In genomic region chr2:238101891-238102841, GRCh38 we compare ENCODE assay signal across 15 cellular contexts. TPM values are rescaled to one million over a fixed set of nuclear protein-coding genes. Genes with fewer than 3 reads are reported as not detected.
DNase-seq lines count a peak whose midpoint lies in the region; ATAC-seq and TF ChIP-seq lines count a peak whose summit lies in the region.
"Had no signal": no experiment of that assay in that cellular context is flagged by ENCODE, and none has a peak within 500 bp of the region (broad histone marks: within the 10 kb centered on the region; RNA-seq: fewer than 3 reads in every experiment).

No MANE protein-coding gene starts in this region.

- H3K27me3 ChIP-seq in left ventricle myocardium inferior (ENCODE audit: low read depth) (peaks cover 7% of the 10 kb centered on the region), aorta (ENCODE audit: control insufficient read depth in 1 of 2, insufficient read depth in 2 of 2, low read length in 1 of 2) (no peaks in the 10 kb centered on the region)
- H3K27me3 ChIP-seq: SJSA1 had no signal

- no peaks in the 10 kb centered on the region for H3K9me3 ChIP-seq in left ventricle myocardium inferior (replicated peaks)
- no peaks in the 10 kb centered on the region for H3K9me3 ChIP-seq in aorta (ENCODE audit: control insufficient read depth, low read length)
- H3K9me3 ChIP-seq: SJSA1 had no signal

- peak overlapping the region; percentile 92 for H3K27ac Mint-ChIP-seq in neural crest cell (ENCODE audit: unreplicated experiment)
- H3K27ac Mint-ChIP-seq: activated CD8-positive, alpha-beta T cell treated with anti-CD3 and anti-CD28 coated beads, Interleukin-2, amount 10 ng/mL, durations not matched to agents 7 days and 5 days had no signal

- WGBS in aorta, 2 donors = 88 to 90% methylated on average over 30 of the region's 30 CpGs

- no peak for TF ChIP-seq CTCF in left ventricle myocardium inferior (IDR thresholded peaks at IDR 0.05; ENCODE audit: borderline replicate concordance)
- no peak for TF ChIP-seq CTCF in neural crest cell (conservative IDR thresholded peaks at IDR 0.05)

- no peak overlapping the region for H3K4me3 Mint-ChIP-seq in neural crest cell
- H3K4me3 Mint-ChIP-seq: activated CD8-positive, alpha-beta T cell treated with anti-CD3 and anti-CD28 coated beads, Interleukin-2, amount 10 ng/mL, durations not matched to agents 7 days and 5 days had no signal

- intact Hi-C loops in Right ventricle myocardium inferior (cut with DNase I) (no loop called here), left ventricle myocardium inferior (cut with micrococcal nuclease) (no loop called here), aorta (cut with DNase I) (no loop called here)

- no peak overlapping the region for H3K4me3 ChIP-seq in left ventricle myocardium inferior
- H3K4me3 ChIP-seq in aorta (ENCODE audit: low read length in 2 of 2) = no peak overlapping the region
- H3K4me3 ChIP-seq: SJSA1 had no signal

- H3K27ac ChIP-seq in left ventricle myocardium inferior (replicated peaks) (no peak overlapping the region), aorta (ENCODE audit: low read depth in 1 of 2, low read length in 2 of 2) (no peak overlapping the region)
- H3K27ac ChIP-seq: SJSA1 had no signal

- H3K4me1 ChIP-seq in left ventricle myocardium inferior = peaks cover 9% of the 10 kb centered on the region
- H3K4me1 ChIP-seq in aorta (ENCODE audit: control insufficient read depth in 1 of 2, insufficient read depth in 2 of 2, low read length in 2 of 2) = no peaks in the 10 kb centered on the region

- H3K36me3 ChIP-seq in left ventricle myocardium inferior = no peaks in the 10 kb centered on the region
- H3K36me3 ChIP-seq in aorta (ENCODE audit: control insufficient read depth in 1 of 2, insufficient read depth in 2 of 2, low read length in 1 of 2) = no peaks in the 10 kb centered on the region
- H3K36me3 ChIP-seq: SJSA1 had no signal

- ATAC-seq in Right ventricle myocardium inferior (no peak), aorta (ENCODE audit: low FRiP score) (no peak), GM21723 (IDR thresholded peaks at IDR 0.05; ENCODE audit: unreplicated experiment) (no peak), HG02610 (IDR thresholded peaks at IDR 0.05; ENCODE audit: unreplicated experiment) (no peak)
- ATAC-seq: activated CD8-positive, alpha-beta T cell treated with anti-CD3 and anti-CD28 coated beads, Interleukin-2, amount 10 ng/mL, durations not matched to agents 7 days and 5 days had no signal

- H3K4me1 Mint-ChIP-seq in neural crest cell = peaks cover 9% of the 10 kb centered on the region

- no peaks in the 10 kb centered on the region for H3K36me3 Mint-ChIP-seq in neural crest cell (ENCODE audit: low read depth)

- no peaks in the 10 kb centered on the region for H3K27me3 Mint-ChIP-seq in neural crest cell (ENCODE audit: low read depth)

- H3K9me3 Mint-ChIP-seq in neural crest cell = no peaks in the 10 kb centered on the region

- DNase-seq in Right ventricle myocardium inferior (ENCODE audit: missing footprints) (peak; percentile 31), left ventricle myocardium inferior (no peak), cerebellum (ENCODE audit: low spot score) (peak; percentile 59), neural crest cell (ENCODE audit: low read depth, low spot score) (no peak), aorta (peak; percentile 42 to 66), midbrain (lab: John Stamatoyannopoulos, UW) (no peak)
- DNase-seq: activated CD8-positive, alpha-beta T cell treated with anti-CD3 and anti-CD28 coated beads, Interleukin-2, amount 10 ng/mL, durations not matched to agents 7 days and 5 days; Calu3; NCI-H1694; NCI-H446 treated with DMSO at 0.1 percent for 48 hours had no signal

RNA-seq across cellular contexts. Expression of gene ESPNL, which starts 2.0 kb away (rescaled TPM):
- total RNA-seq in Right ventricle myocardium inferior (not detected), left ventricle myocardium inferior (not detected), cerebellum (0.09 TPM), neural crest cell (0.16 and 0.40 TPM in 2 replicates), aorta (not detected)
- polyA plus RNA-seq in aorta = under 1 TPM in 1 of 2 donors, not detected in 1; 0.20 TPM

RNA-seq across cellular contexts. Expression of gene KLHL30, which starts 36.3 kb away (rescaled TPM):
- 20.6 TPM for total RNA-seq in Right ventricle myocardium inferior
- total RNA-seq in left ventricle myocardium inferior = 17.3 TPM
- total RNA-seq in cerebellum = not detected
- total RNA-seq in neural crest cell = 0.23 and 0.25 TPM in 2 replicates
- 1 to 10 TPM; 8.8 to 9.0 TPM for total RNA-seq in aorta
- polyA plus RNA-seq in aorta = 1 to 10 TPM; 3.5 to 4.6 TPM
- total RNA-seq: activated CD8-positive, alpha-beta T cell treated with anti-CD3 and anti-CD28 coated beads, Interleukin-2, amount 10 ng/mL, durations not matched to agents 7 days and 5 days; mononuclear cell; temporal lobe had no signal

RNA-seq across cellular contexts. Expression of gene SCLY, which starts 41.4 kb away (rescaled TPM):
- total RNA-seq in Right ventricle myocardium inferior = 10.8 TPM
- total RNA-seq in left ventricle myocardium inferior = 10.9 TPM
- 14.9 TPM for total RNA-seq in cerebellum
- total RNA-seq in neural crest cell = 46.1 and 49.8 TPM in 2 replicates
- 10 to 100 TPM; 14.1 to 15.4 TPM for total RNA-seq in aorta
- 10 to 100 TPM in 1 of 2 donors, 1 to 10 TPM in 1; 6.3 to 11.1 TPM for polyA plus RNA-seq in aorta

RNA-seq across cellular contexts. Expression of gene ERFE, which starts 56.6 kb away (rescaled TPM):
- 0.51 TPM for total RNA-seq in Right ventricle myocardium inferior
- total RNA-seq in left ventricle myocardium inferior = 0.44 TPM
- 1.7 TPM for total RNA-seq in cerebellum
- total RNA-seq in neural crest cell = 2.6 and 2.8 TPM in 2 replicates
- 1 to 10 TPM in 1 of 2 donors, under 1 TPM in 1; 0.96 to 2.5 TPM for total RNA-seq in aorta
- 1 to 10 TPM in 1 of 2 donors, not detected in 1; 2.8 TPM for polyA plus RNA-seq in aorta

Comparison
In these comparisons a context has a peak if more than half of its experiments do, and no peak if none do; other contexts are left out.
1. DNase-seq: peak in Right ventricle myocardium inferior (single experiment), cerebellum (single experiment) and aorta (2 of 2); none in left ventricle myocardium inferior (single experiment), neural crest cell (single experiment) and midbrain (single experiment).